ENCODE assay signal across 16 cellular contexts in the genomic region with DNA sequence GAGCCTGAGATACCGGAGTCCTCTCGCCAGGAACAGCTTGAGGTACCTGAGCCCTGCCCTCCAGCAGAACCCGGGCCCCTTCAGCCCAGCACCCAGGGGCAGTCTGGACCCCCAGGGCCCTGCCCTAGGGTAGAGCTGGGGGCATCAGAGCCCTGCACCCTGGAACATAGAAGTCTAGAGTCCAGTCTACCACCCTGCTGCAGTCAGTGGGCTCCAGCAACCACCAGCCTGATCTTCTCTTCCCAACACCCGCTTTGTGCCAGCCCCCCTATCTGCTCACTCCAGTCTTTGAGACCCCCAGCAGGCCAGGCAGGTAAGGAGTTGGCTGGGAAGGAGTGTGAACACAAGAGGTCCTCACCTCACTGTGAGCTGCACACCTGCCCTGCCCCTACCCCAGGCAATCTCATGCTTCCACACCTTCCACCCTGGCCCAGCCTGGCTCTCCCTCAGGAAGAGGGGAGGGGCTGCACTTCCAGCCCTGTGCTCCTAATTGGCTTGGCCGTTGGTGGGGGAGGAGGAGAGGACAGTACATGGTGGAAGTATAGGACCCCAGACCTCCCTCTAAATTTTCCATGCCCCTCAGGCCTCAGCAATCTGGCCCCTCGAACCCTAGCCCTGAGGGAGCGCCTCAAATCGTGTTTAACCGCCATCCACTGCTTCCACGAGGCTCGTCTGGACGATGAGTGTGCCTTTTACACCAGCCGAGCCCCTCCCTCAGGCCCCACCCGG. TPM values are rescaled to one million over a fixed set of nuclear protein-coding genes. Genes with fewer than 3 reads are reported as not detected.
DNase-seq lines count a peak whose midpoint lies in the region; ATAC-seq and TF ChIP-seq lines count a peak whose summit lies in the region.
"Had no signal": no experiment of that assay in that cellular context is flagged by ENCODE, and none has a peak within 500 bp of the region (broad histone marks: within the 10 kb centered on the region; RNA-seq: fewer than 3 reads in every experiment).

No MANE protein-coding gene starts in this region.

- TF ChIP-seq CTCF in 22Rv1 (IDR thresholded peaks at IDR 0.05): no peak
- no peak for TF ChIP-seq CTCF in RWPE2 (IDR thresholded peaks at IDR 0.05; ENCODE audit: poor library complexity, severe bottlenecking)
- TF ChIP-seq CTCF in tibial nerve (IDR thresholded peaks at IDR 0.05): no peak

- H3K9me3 ChIP-seq in RWPE2 (ENCODE audit: severe bottlenecking) (no peaks in the 10 kb centered on the region), tibial nerve (no peaks in the 10 kb centered on the region)
- H3K9me3 ChIP-seq: A549, lower lobe of right lung, psoas muscle, upper lobe of left lung had no signal

- no peak for TF ChIP-seq EP300 in tibial nerve (IDR thresholded peaks at IDR 0.05)

- no peak for TF ChIP-seq POLR2A in tibial nerve (IDR thresholded peaks at IDR 0.05)

- H3K36me3 ChIP-seq in RWPE2 (ENCODE audit: low read depth): peaks cover 39% of the 10 kb centered on the region
- no peaks in the 10 kb centered on the region for H3K36me3 ChIP-seq in tibial nerve
- H3K36me3 ChIP-seq: lower lobe of right lung, upper lobe of left lung had no signal

- DNase-seq in RWPE2 (ENCODE audit: low spot score): peak; percentile 49
- DNase-seq in mesenteric fat pad (ENCODE audit: low spot score): peak; percentile 35
- no peak for DNase-seq in tibial nerve (ENCODE audit: low spot score in 2 of 2)
- DNase-seq in activated CD4-positive, alpha-beta T cell treated with anti-CD3 and anti-CD28 coated beads for 48 hours: no peak
- no peak for DNase-seq in stimulated activated CD4-positive, alpha-beta T cell treated with anti-CD3 and anti-CD28 coated beads, Interleukin-4, amount 100 ng/mL, for 1 hour

- WGBS in tibial nerve, 2 donors: 66 to 72% methylated on average over 12 to 13 of the region's 14 CpGs

- H3K4me3 ChIP-seq in RWPE2 (ENCODE audit: severe bottlenecking) (no peak overlapping the region), tibial nerve (no peak overlapping the region)
- H3K4me3 ChIP-seq: A549, dorsolateral prefrontal cortex, lower lobe of right lung, psoas muscle, upper lobe of left lung had no signal

- H3K27me3 ChIP-seq in RWPE2 (ENCODE audit: insufficient read depth, poor library complexity, severe bottlenecking): no peaks in the 10 kb centered on the region
- H3K27me3 ChIP-seq in tibial nerve: peaks cover 0 to 46% of the 10 kb centered on the region in 2 donors

- no peaks in the 10 kb centered on the region for H3K4me1 ChIP-seq in RWPE2 (ENCODE audit: insufficient read depth, poor library complexity, severe bottlenecking)
- peaks cover 0 to 18% (median 6%) of the 10 kb centered on the region in 4 donors for H3K4me1 ChIP-seq in tibial nerve
- H3K4me1 ChIP-seq: psoas muscle had no signal

- peak overlapping the region; percentile 70 for H3K27ac ChIP-seq in 22Rv1
- H3K27ac ChIP-seq in RWPE2 (ENCODE audit: poor library complexity, severe bottlenecking): no peak overlapping the region
- no peak overlapping the region for H3K27ac ChIP-seq in tibial nerve
- H3K27ac ChIP-seq: dorsolateral prefrontal cortex, lower lobe of right lung, psoas muscle, upper lobe of left lung had no signal

- no peak for ATAC-seq in RWPE2 (ENCODE audit: low read depth)

RNA-seq across cellular contexts. Expression of a gene that starts 6.2 kb away (rescaled TPM):
- total RNA-seq in mesenteric fat pad (not detected), tibial nerve (not detected)
- total RNA-seq: B cell, endothelial cell of umbilical vein, glomerular endothelial cell, lower lobe of right lung, psoas muscle, Right ventricle myocardium superior, upper lobe of left lung had no signal

RNA-seq across cellular contexts. Expression of a gene that starts 7.7 kb away (rescaled TPM):
- total RNA-seq in mesenteric fat pad (not detected), tibial nerve (1 to 10 TPM in 2 of 4 donors, under 1 TPM in 1, not detected in 1; 0.30 to 6.5 (median 3.1) TPM)

RNA-seq across cellular contexts. Expression of a gene that starts 15.9 kb away (rescaled TPM):
- not detected for total RNA-seq in mesenteric fat pad
- total RNA-seq in tibial nerve: not detected
- total RNA-seq: B cell had no signal

RNA-seq across cellular contexts. Expression of a gene that starts 35.8 kb away (rescaled TPM):
- total RNA-seq in mesenteric fat pad (0.55 TPM), tibial nerve (under 1 TPM in 3 of 4 donors, not detected in 1; 0.20 to 0.84 (median 0.22) TPM)
- total RNA-seq: B cell, endothelial cell of umbilical vein, glomerular endothelial cell, HFFc6, psoas muscle, Right ventricle myocardium superior had no signal

RNA-seq across cellular contexts. Expression of a gene that starts 36.5 kb away (rescaled TPM):
- total RNA-seq in mesenteric fat pad: 9.9 TPM
- total RNA-seq in tibial nerve: 10 to 100 TPM in 2 of 4 donors, 1 to 10 TPM in 2; 5.9 to 14.7 (median 9.8) TPM

Comparison
In these comparisons a context has a peak if more than half of its experiments do, and no peak if none do; other contexts are left out.
1. DNase-seq: peak in RWPE2 (single experiment) and mesenteric fat pad (single experiment); none in tibial nerve (0 of 2), activated CD4-positive, alpha-beta T cell treated with anti-CD3 and anti-CD28 coated beads for 48 hours (single experiment) and stimulated activated CD4-positive, alpha-beta T cell treated with anti-CD3 and anti-CD28 coated beads, Interleukin-4, amount 100 ng/mL, for 1 hour (single experiment).